In genomic region chr1:114692947-114693346, GRCh38 we compare ENCODE assay signal across 37 cellular contexts. TPM values are rescaled to one million over a fixed set of nuclear protein-coding genes. Genes with fewer than 3 reads are reported as not detected.
"Had no signal": no experiment of that assay in that cellular context is flagged by ENCODE, and none has a peak within 500 bp of the region (broad histone marks: within the 10 kb centered on the region; RNA-seq: fewer than 3 reads in every experiment).

No MANE protein-coding gene starts in this region.

- H3K9me3 Mint-ChIP-seq: naive thymus-derived CD4-positive, alpha-beta T cell; natural killer cell; nephron; neural progenitor cell; stimulated activated memory B cell treated with anti-CD40 and anti-IgM and Interleukin-4, amounts not matched to agents 10 μg/mL and 1 μg/mL and 100 μg/mL, for 72 hours; stimulated activated naive CD8-positive, alpha-beta T cell treated with anti-CD3 and anti-CD28 coated beads, Interleukin-15, amount 100 ng/mL, for 72 hours; type B pancreatic cell had no signal

- H3K4me1 ChIP-seq: neural progenitor cell, pancreas, prostate gland, sigmoid colon, spleen, suprapubic skin, testis, tibial artery, transverse colon, upper lobe of right lung, uterus had no signal

- DNase-seq: naive thymus-derived CD4-positive, alpha-beta T cell; natural killer cell; nucleus accumbens; pancreas; right cardiac atrium; right lobe of liver; sigmoid colon; spleen; stimulated activated CD4-positive, alpha-beta T cell treated with anti-CD3 and anti-CD28 coated beads, Interleukin-12 subunit alpha, Interleukin-12 subunit beta, amount 100 ng/mL, for 4 hours; stimulated activated CD4-positive, alpha-beta T cell treated with anti-CD3 and anti-CD28 coated beads, Interleukin-1b, Interleukin-23, amount 100 ng/mL, for 48 hours; stimulated activated CD4-positive, alpha-beta T cell treated with anti-CD3 and anti-CD28 coated beads, Interleukin-4, amount 100 ng/mL, for 1 hour; stimulated activated CD4-positive, alpha-beta T cell treated with anti-CD3 and anti-CD28 coated beads, Interleukin-4, amount 100 ng/mL, for 4 hours; stimulated activated CD8-positive, alpha-beta memory T cell treated with anti-CD3 and anti-CD28 coated beads, Interleukin-4, amount 100 ng/mL, for 48 hours; stimulated activated naive CD4-positive, alpha-beta T cell; stimulated activated naive CD8-positive, alpha-beta T cell treated with anti-CD3 and anti-CD28 coated beads, Interleukin-15, amount 100 ng/mL, for 72 hours; stimulated activated naive CD8-positive, alpha-beta T cell treated with anti-CD3 and anti-CD28 coated beads, Interleukin-15, Interleukin-2, amounts not matched to agents 100 U/mL and 50 U/mL, for 24 hours; substantia nigra; testis; tibial artery; transverse colon; upper lobe of right lung; uterus had no signal

- H3K4me3 ChIP-seq: neural progenitor cell, pancreas, prostate gland, right lobe of liver, sigmoid colon, skin epidermis, smooth muscle cell, spleen, suprapubic skin, testis, tibial artery, transverse colon, upper lobe of right lung, uterus had no signal

- H3K4me2 ChIP-seq: neural progenitor cell, smooth muscle cell had no signal

- H3K27ac ChIP-seq: neural progenitor cell, neutrophil, pancreas, prostate gland, right lobe of liver, sigmoid colon, skin epidermis, spleen, suprapubic skin, testis, tibial artery, transverse colon, upper lobe of right lung, uterus had no signal

- H3K9ac ChIP-seq: neural progenitor cell had no signal

- H3K4me3 Mint-ChIP-seq: naive thymus-derived CD4-positive, alpha-beta T cell; natural killer cell; nephron; neural progenitor cell; stimulated activated memory B cell treated with anti-CD40 and anti-IgM and Interleukin-4, amounts not matched to agents 10 μg/mL and 1 μg/mL and 100 μg/mL, for 72 hours; stimulated activated naive CD8-positive, alpha-beta T cell treated with anti-CD3 and anti-CD28 coated beads, Interleukin-15, amount 100 ng/mL, for 72 hours; type B pancreatic cell had no signal

- ATAC-seq: naive thymus-derived CD4-positive, alpha-beta T cell; natural killer cell; pancreas; right cardiac atrium; right lobe of liver; stimulated activated memory B cell treated with anti-CD40 and anti-IgM and Interleukin-4, amounts not matched to agents 10 μg/mL and 1 μg/mL and 100 μg/mL, for 72 hours; stimulated activated naive CD8-positive, alpha-beta T cell treated with anti-CD3 and anti-CD28 coated beads, Interleukin-15, amount 100 ng/mL, for 72 hours; stimulated activated naive CD8-positive, alpha-beta T cell treated with anti-CD3 and anti-CD28 coated beads, Interleukin-15, Interleukin-2, amounts not matched to agents 100 U/mL and 50 U/mL, for 24 hours; upper lobe of right lung had no signal

- H3K9me3 ChIP-seq: neutrophil, pancreas, prostate gland, right lobe of liver, sigmoid colon, spleen, suprapubic skin, testis, tibial artery, transverse colon, upper lobe of right lung, uterus had no signal

- H3K36me3 ChIP-seq: neural progenitor cell, neutrophil, pancreas, prostate gland, right lobe of liver, sigmoid colon, spleen, suprapubic skin, tibial artery, transverse colon, upper lobe of right lung, uterus had no signal

- H3K27me3 Mint-ChIP-seq: stimulated activated naive CD8-positive, alpha-beta T cell treated with anti-CD3 and anti-CD28 coated beads, Interleukin-15, amount 100 ng/mL, for 72 hours had no signal

- H3K27me3 ChIP-seq: pancreas, right lobe of liver, sigmoid colon, testis, transverse colon, uterus had no signal

- H3K27ac Mint-ChIP-seq: naive thymus-derived CD4-positive, alpha-beta T cell; natural killer cell; nephron; neural progenitor cell; stimulated activated memory B cell treated with anti-CD40 and anti-IgM and Interleukin-4, amounts not matched to agents 10 μg/mL and 1 μg/mL and 100 μg/mL, for 72 hours; stimulated activated naive CD8-positive, alpha-beta T cell treated with anti-CD3 and anti-CD28 coated beads, Interleukin-15, amount 100 ng/mL, for 72 hours; type B pancreatic cell had no signal

- H3K4me1 Mint-ChIP-seq: naive thymus-derived CD4-positive, alpha-beta T cell; natural killer cell; neural progenitor cell; stimulated activated memory B cell treated with anti-CD40 and anti-IgM and Interleukin-4, amounts not matched to agents 10 μg/mL and 1 μg/mL and 100 μg/mL, for 72 hours; stimulated activated naive CD8-positive, alpha-beta T cell treated with anti-CD3 and anti-CD28 coated beads, Interleukin-15, amount 100 ng/mL, for 72 hours had no signal

- H3K36me3 Mint-ChIP-seq: naive thymus-derived CD4-positive, alpha-beta T cell; natural killer cell; neural progenitor cell; stimulated activated memory B cell treated with anti-CD40 and anti-IgM and Interleukin-4, amounts not matched to agents 10 μg/mL and 1 μg/mL and 100 μg/mL, for 72 hours; type B pancreatic cell had no signal

- H2AFZ ChIP-seq: neural progenitor cell had no signal

RNA-seq across cellular contexts. Expression of gene AMPD1, which starts 2.4 kb away (rescaled TPM):
- total RNA-seq: naive thymus-derived CD4-positive, alpha-beta T cell; natural killer cell; omental fat pad; osteocyte; posterior vena cava; renal cortical epithelial cell; right cardiac atrium; sigmoid colon; smooth muscle cell; suprapubic skin; upper lobe of right lung had no signal
- polyA plus RNA-seq: naive thymus-derived CD4-positive, alpha-beta T cell; neural cell; pancreas; right cardiac atrium; smooth muscle cell; urinary bladder had no signal
